ENCODE assay signal across 8 cellular contexts in the genomic region with DNA sequence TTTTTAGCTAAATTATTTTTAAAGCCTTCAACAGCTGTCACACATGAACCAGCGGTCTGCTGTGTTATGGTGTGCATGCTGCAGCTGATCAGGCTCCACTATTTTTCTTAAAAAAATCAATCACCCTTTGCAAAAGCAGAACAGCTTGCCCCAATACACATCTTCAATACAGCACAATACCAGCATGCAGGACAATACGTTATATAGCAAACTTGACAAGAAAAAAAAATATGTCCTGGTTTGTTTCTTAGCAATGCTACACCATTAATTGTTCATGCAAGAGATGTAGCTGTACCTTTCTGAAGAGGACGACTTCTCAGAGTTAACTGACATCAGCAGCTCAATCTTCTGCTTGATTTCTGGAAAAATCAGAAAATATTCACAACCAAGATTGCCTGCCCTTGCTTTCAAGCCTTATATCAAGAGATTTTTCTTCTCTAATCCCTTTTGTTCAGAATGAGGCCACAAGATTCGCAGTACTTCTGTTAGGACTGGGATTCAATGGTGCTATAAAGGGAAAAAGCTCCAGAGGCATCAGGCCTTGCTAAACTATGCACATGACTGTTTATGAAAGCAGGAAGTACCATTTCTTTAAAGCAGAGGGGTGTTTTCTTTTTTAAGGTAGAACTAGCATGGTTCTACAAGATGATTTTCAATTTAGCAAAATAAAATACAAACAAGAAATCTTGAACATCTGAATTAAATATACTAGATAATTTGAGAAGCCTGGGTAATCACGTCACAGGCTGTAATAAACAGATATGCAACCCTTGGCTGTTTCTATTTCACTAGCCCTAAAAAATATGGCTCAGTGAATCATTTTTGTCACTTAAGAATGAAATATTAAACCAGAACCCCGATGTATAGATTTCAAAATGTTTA.
DNase-seq lines count a peak whose midpoint lies in the region; ATAC-seq, FAIRE-seq and TF ChIP-seq lines count a peak whose summit lies in the region.

No MANE protein-coding gene starts in this region.

- H3K9me3 ChIP-seq in vagina, result no peaks in the 10 kb centered on the region

- H3K4me1 ChIP-seq in vagina, result peaks cover 41% of the 10 kb centered on the region

- H3K27ac ChIP-seq in vagina, result peak overlapping the region; percentile 82

- DNase-seq in G401 (ENCODE audit: low spot score) (peak; percentile 90), mucosa of gallbladder (ENCODE audit: low spot score) (peak; percentile 20), vagina (ENCODE audit: extremely low spot score in 2 of 2) (no peak), HPDE6-E6E7 (ENCODE audit: extremely low spot score) (no peak)
- peak; percentile 72 for DNase-seq in Jurkat, Clone E6-1 (ENCODE audit: low read depth, low spot score)

- TF ChIP-seq CTCF in vagina (IDR thresholded peaks at IDR 0.05), result no peak

- no peaks in the 10 kb centered on the region for H3K36me3 ChIP-seq in vagina

- peak; percentile 82 for FAIRE-seq in endometrium (lab: Jason Lieb, UNC)

- TF ChIP-seq POLR2A in vagina (IDR thresholded peaks at IDR 0.05), result peak in 1 of 2 donors; percentile 14

- no peaks in the 10 kb centered on the region for H3K27me3 ChIP-seq in vagina

- in situ Hi-C loops in G401 (cut with HindIII; ENCODE audit: low sequenced_read_pairs), result no loop called here

- intact Hi-C loops in vagina (cut with DNase I), result no loop called here

- ATAC-seq in GM21526 (IDR thresholded peaks at IDR 0.05; ENCODE audit: low FRiP score, unreplicated experiment) (peak; percentile 64), SK-N-SH treated with all-trans-retinoic acid at 6 μM for 48 hours (peak; percentile 92)

- H3K4me3 ChIP-seq in Jurkat, Clone E6-1 (ENCODE audit: low read length), result peak overlapping the region; percentile 60
- peak overlapping the region; percentile 36 to 42 for H3K4me3 ChIP-seq in vagina

TF ChIP-seq in SK-N-SH treated with all-trans-retinoic acid at 6 μM for 48 hours, 23 proteins besides CTCF, POLR2A, EP300 and RAD21:
- no peak for TF ChIP-seq ISL1 (CRISPR knock-in tag; IDR thresholded peaks at IDR 0.05)
- TF ChIP-seq SNAI2 (CRISPR knock-in tag; IDR thresholded peaks at IDR 0.05), result no peak
- 0 out of 2 replicates have a peak, but pooled peaks have one; percentile 1 for TF ChIP-seq ARNTL (CRISPR knock-in tag; IDR thresholded peaks at IDR 0.05; ENCODE audit: borderline replicate concordance, low read depth)
- no peak for TF ChIP-seq TCF4 (CRISPR knock-in tag; IDR thresholded peaks at IDR 0.05; ENCODE audit: borderline replicate concordance)

Comparison
In these comparisons a context has a peak if more than half of its experiments do, and no peak if none do; other contexts are left out.
1. DNase-seq: peak in G401 (single experiment), Jurkat, Clone E6-1 (single experiment) and mucosa of gallbladder (single experiment); none in vagina (0 of 2) and HPDE6-E6E7 (single experiment).